Comparison of ENCODE assay signal across 25 cellular contexts in genomic region chr1:157956754-157957153, GRCh38. TPM values are rescaled to one million over a fixed set of nuclear protein-coding genes. Genes with fewer than 3 reads are reported as not detected.
"Had no signal": no experiment of that assay in that cellular context is flagged by ENCODE, and none has a peak within 500 bp of the region (broad histone marks: within the 10 kb centered on the region; RNA-seq: fewer than 3 reads in every experiment).

No MANE protein-coding gene starts in this region.

- H3K4me2 ChIP-seq: KMS-11, SK-N-SH had no signal

- H3K36me3 ChIP-seq: adrenal gland, Peyer's patch, SJCRH30 had no signal

- H3K4me3 ChIP-seq: adrenal gland, Peyer's patch, SJCRH30 had no signal

- H3K9me3 ChIP-seq: adrenal gland, Peyer's patch, SJCRH30, SK-N-SH had no signal

- H3K4me3 Mint-ChIP-seq: activated CD8-positive, alpha-beta T cell treated with anti-CD3 and anti-CD28 coated beads, Interleukin-2, amount 10 ng/mL, durations not matched to agents 7 days and 5 days; activated naive CD8-positive, alpha-beta T cell treated with anti-CD3 and anti-CD28 coated beads, Interleukin-2, amount 10 ng/mL, durations not matched to agents 7 days and 5 days had no signal

- H3K9ac ChIP-seq: KMS-11, SK-N-SH had no signal

- H3K27me3 ChIP-seq: adrenal gland, Peyer's patch had no signal

- ATAC-seq: activated CD8-positive, alpha-beta T cell treated with anti-CD3 and anti-CD28 coated beads, Interleukin-2, amount 10 ng/mL, durations not matched to agents 7 days and 5 days; T-helper 17 cell had no signal

- H3K4me1 ChIP-seq: adrenal gland, Peyer's patch, SJCRH30 had no signal

- H3K27ac ChIP-seq: adrenal gland, KMS-11, Peyer's patch, RWPE1, SJCRH30 had no signal

- H3K36me3 Mint-ChIP-seq: activated naive CD8-positive, alpha-beta T cell treated with anti-CD3 and anti-CD28 coated beads, Interleukin-2, amount 10 ng/mL, durations not matched to agents 7 days and 5 days had no signal

- H3K4me1 Mint-ChIP-seq: activated naive CD8-positive, alpha-beta T cell treated with anti-CD3 and anti-CD28 coated beads, Interleukin-2, amount 10 ng/mL, durations not matched to agents 7 days and 5 days; T-helper 17 cell had no signal

- DNase-seq: activated CD4-positive, alpha-beta T cell treated with anti-CD3 and anti-CD28 coated beads for 4 hours; activated CD4-positive, alpha-beta T cell treated with anti-CD3 and anti-CD28 coated beads, Interleukin-2, amount 50 U/mL, for 4 hours; activated CD4-positive, CD25-positive, alpha-beta regulatory T cell; activated CD8-positive, alpha-beta memory T cell treated with anti-CD3 and anti-CD28 coated beads, Interleukin-2, amount 50 U/mL, for 48 hours; activated CD8-positive, alpha-beta T cell treated with anti-CD3 and anti-CD28 coated beads, Interleukin-2, amount 10 ng/mL, durations not matched to agents 7 days and 5 days; activated naive CD4-positive, alpha-beta T cell treated with anti-CD3 and anti-CD28 coated beads, Interleukin-2, amount 50 U/mL, for 16 hours; activated naive CD8-positive, alpha-beta T cell treated with anti-CD3 and anti-CD28 coated beads, Interleukin-2, amount 10 ng/mL, durations not matched to agents 7 days and 5 days; activated T-cell treated with anti-CD3 and anti-CD28 coated beads, Interleukin-2, amount 50 U/mL, for 1 hour; adrenal gland; anterior cingulate cortex; cerebellar nuclear complex; NCI-H1105 treated with DMSO at 0.1 percent for 48 hours; NCI-H1436 treated with DMSO at 0.1 percent for 48 hours; NCI-H187; NCI-H2081; NCI-H510A treated with DMSO at 0.1 percent for 48 hours; NCI-H69; Peyer's patch; Right ventricle myocardium superior; SJCRH30; SK-N-SH; T-helper 17 cell; T-helper 9 cell had no signal

- H3K9me3 Mint-ChIP-seq: activated naive CD8-positive, alpha-beta T cell treated with anti-CD3 and anti-CD28 coated beads, Interleukin-2, amount 10 ng/mL, durations not matched to agents 7 days and 5 days had no signal

- H3K27ac Mint-ChIP-seq: activated CD8-positive, alpha-beta T cell treated with anti-CD3 and anti-CD28 coated beads, Interleukin-2, amount 10 ng/mL, durations not matched to agents 7 days and 5 days; activated naive CD8-positive, alpha-beta T cell treated with anti-CD3 and anti-CD28 coated beads, Interleukin-2, amount 10 ng/mL, durations not matched to agents 7 days and 5 days; T-helper 17 cell had no signal

RNA-seq across cellular contexts. Expression of gene KIRREL1, which starts 36.7 kb away (rescaled TPM):
- total RNA-seq: activated CD8-positive, alpha-beta T cell treated with anti-CD3 and anti-CD28 coated beads, Interleukin-2, amount 10 ng/mL, durations not matched to agents 7 days and 5 days; activated naive CD8-positive, alpha-beta T cell treated with anti-CD3 and anti-CD28 coated beads, Interleukin-2, amount 10 ng/mL, durations not matched to agents 7 days and 5 days; T-helper 17 cell had no signal
